In genomic region chr11:114072978-114073377, GRCh38 we compare ENCODE assay signal across 17 cellular contexts. TPM values are rescaled to one million over a fixed set of nuclear protein-coding genes. Genes with fewer than 3 reads are reported as not detected.
DNase-seq lines count a peak whose midpoint lies in the region; ATAC-seq, FAIRE-seq and TF ChIP-seq lines count a peak whose summit lies in the region.
"Had no signal": no experiment of that assay in that cellular context is flagged by ENCODE, and none has a peak within 500 bp of the region (broad histone marks: within the 10 kb centered on the region; RNA-seq: fewer than 3 reads in every experiment).

No MANE protein-coding gene starts in this region.

- no peaks in the 10 kb centered on the region for H3K27me3 Mint-ChIP-seq in activated T-cell treated with anti-CD3 and anti-CD28 coated beads, Interleukin-2, amount 50 U/mL, for 24 hours
- H3K27me3 Mint-ChIP-seq in stimulated activated naive CD8-positive, alpha-beta T cell treated with anti-CD3 and anti-CD28 coated beads, Interleukin-15, amount 100 ng/mL, for 72 hours: no peaks in the 10 kb centered on the region

- no peak for FAIRE-seq in urothelium cell line (lab: Jason Lieb, UNC)
- FAIRE-seq: G401.6 had no signal

- peaks cover 58% of the 10 kb centered on the region for H3K4me1 Mint-ChIP-seq in activated T-cell treated with anti-CD3 and anti-CD28 coated beads, Interleukin-2, amount 50 U/mL, for 24 hours (ENCODE audit: low read depth)
- peaks cover 60% of the 10 kb centered on the region for H3K4me1 Mint-ChIP-seq in stimulated activated naive CD8-positive, alpha-beta T cell treated with anti-CD3 and anti-CD28 coated beads, Interleukin-15, amount 100 ng/mL, for 72 hours

- no peaks in the 10 kb centered on the region for H3K27me3 ChIP-seq in neuronal stem cell (ENCODE audit: control insufficient read depth in 3 of 3, insufficient read depth in 3 of 3, low read depth in 1 of 3, low read length in 3 of 3)

- peaks cover 18 to 71% of the 10 kb centered on the region in 2 donors for H3K36me3 ChIP-seq in neuronal stem cell (replicated peaks in 1 of 2; ENCODE audit: control insufficient read depth in 2 of 2, insufficient read depth in 2 of 2, low read length in 2 of 2)

- peak overlapping the region; percentile 16 for H3K4me3 Mint-ChIP-seq in activated T-cell treated with anti-CD3 and anti-CD28 coated beads, Interleukin-2, amount 50 U/mL, for 24 hours
- H3K4me3 Mint-ChIP-seq in stimulated activated naive CD8-positive, alpha-beta T cell treated with anti-CD3 and anti-CD28 coated beads, Interleukin-15, amount 100 ng/mL, for 72 hours: peak overlapping the region; percentile 30 to 71

- no peak overlapping the region for H3K4me2 ChIP-seq in neuronal stem cell (ENCODE audit: insufficient read depth, low read length, poor library complexity, severe bottlenecking)

- H2AFZ ChIP-seq in neuronal stem cell (ENCODE audit: low read length): no peak overlapping the region

- POLR2A ChIA-PET in RWPE1 (lab: Yijun Ruan, JAX; ENCODE audit: low non-redundant PET): no interaction called here

- H3K27ac ChIP-seq in RWPE1 (peak overlapping the region; percentile 34), coronary artery (peak overlapping the region; percentile 86 to 91), neuronal stem cell (replicated peaks; ENCODE audit: low read length) (no peak overlapping the region)

- peak overlapping the region; percentile 78 for H3K27ac Mint-ChIP-seq in activated T-cell treated with anti-CD3 and anti-CD28 coated beads, Interleukin-2, amount 50 U/mL, for 24 hours
- peak overlapping the region; percentile 49 to 81 for H3K27ac Mint-ChIP-seq in stimulated activated naive CD8-positive, alpha-beta T cell treated with anti-CD3 and anti-CD28 coated beads, Interleukin-15, amount 100 ng/mL, for 72 hours

- no peak for TF ChIP-seq CTCF in RWPE1 (conservative IDR thresholded peaks at IDR 0.05; ENCODE audit: low read depth)
- no peak for TF ChIP-seq CTCF in coronary artery (IDR thresholded peaks at IDR 0.05)

- H2BK12ac ChIP-seq in neuronal stem cell (ENCODE audit: low read length): no peak overlapping the region

- no peak overlapping the region for H3K14ac ChIP-seq in neuronal stem cell (ENCODE audit: low read length)

- ATAC-seq in stimulated activated naive CD8-positive, alpha-beta T cell treated with anti-CD3 and anti-CD28 coated beads, Interleukin-15, amount 100 ng/mL, for 72 hours: no peak
- ATAC-seq in GM18907 (IDR thresholded peaks at IDR 0.05; ENCODE audit: unreplicated experiment): no peak

- H2AK5ac ChIP-seq in neuronal stem cell (ENCODE audit: low read depth, low read length): no peak overlapping the region

- no peak overlapping the region for H3K4ac ChIP-seq in neuronal stem cell (ENCODE audit: low read length)

- H3K4me1 ChIP-seq in neuronal stem cell (ENCODE audit: control insufficient read depth in 2 of 2, insufficient read depth in 1 of 2, low read depth in 1 of 2, low read length in 2 of 2): peaks cover 24 to 38% of the 10 kb centered on the region in 2 donors

- H3K9me3 ChIP-seq in neuronal stem cell (replicated peaks in 1 of 2; ENCODE audit: control insufficient read depth in 2 of 2, insufficient read depth in 1 of 2, low read depth in 1 of 2, low read length in 2 of 2): peaks cover 0 to 6% of the 10 kb centered on the region in 2 donors

- CTCF ChIA-PET in RWPE1 (lab: Yijun Ruan, JAX): no interaction called here

- no peak overlapping the region for H3K9ac ChIP-seq in neuronal stem cell (ENCODE audit: low read depth, low read length, poor library complexity)

- no peak overlapping the region for H2BK120ac ChIP-seq in neuronal stem cell (ENCODE audit: low read depth, low read length)

- no peaks in the 10 kb centered on the region for H3K36me3 Mint-ChIP-seq in activated T-cell treated with anti-CD3 and anti-CD28 coated beads, Interleukin-2, amount 50 U/mL, for 24 hours (ENCODE audit: low read depth)

- H3K9me3 Mint-ChIP-seq in activated T-cell treated with anti-CD3 and anti-CD28 coated beads, Interleukin-2, amount 50 U/mL, for 24 hours: no peaks in the 10 kb centered on the region
- no peaks in the 10 kb centered on the region for H3K9me3 Mint-ChIP-seq in stimulated activated naive CD8-positive, alpha-beta T cell treated with anti-CD3 and anti-CD28 coated beads, Interleukin-15, amount 100 ng/mL, for 72 hours

- H3K4me3 ChIP-seq in coronary artery (peak overlapping the region; percentile 63), neuronal stem cell (ENCODE audit: low read length in 2 of 2) (no peak overlapping the region)

- no peak overlapping the region for H3K23ac ChIP-seq in neuronal stem cell (ENCODE audit: low read depth, low read length, poor library complexity)

- H2BK5ac ChIP-seq in neuronal stem cell (ENCODE audit: low read length): no peak overlapping the region

- no peak overlapping the region for H4K91ac ChIP-seq in neuronal stem cell (ENCODE audit: low read depth, low read length, poor library complexity)

- DNase-seq in activated T-cell treated with anti-CD3 and anti-CD28 coated beads, Interleukin-2, amount 50 U/mL, for 24 hours: no peak
- no peak for DNase-seq in activated T-cell treated with anti-CD3 and anti-CD28 coated beads, Interleukin-2, amount 50 U/mL, for 48 hours
- DNase-seq in RWPE1 (ENCODE audit: low spot score) (no peak), coronary artery (ENCODE audit: low spot score) (no peak), urothelium cell line (ENCODE audit: low spot score) (no peak), neuronal stem cell (ENCODE audit: low spot score) (no peak)
- DNase-seq in stimulated activated naive CD8-positive, alpha-beta T cell treated with anti-CD3 and anti-CD28 coated beads, Interleukin-15, amount 100 ng/mL, for 72 hours: no peak
- DNase-seq: activated CD8-positive, alpha-beta memory T cell treated with anti-CD3 and anti-CD28 coated beads for 24 hours; Calu3; islet precursor cell; KBM-7; NCI-H1105; NK-92 treated with Interleukin-12 subunit alpha and Interleukin-12 subunit beta, amount 100 ng/mL, for 24 hours; SHP77; T1000 had no signal

- H4K8ac ChIP-seq in neuronal stem cell (ENCODE audit: low read depth, low read length): no peak overlapping the region

- no peak overlapping the region for H3K18ac ChIP-seq in neuronal stem cell (ENCODE audit: low read length)

- H3K79me1 ChIP-seq in neuronal stem cell (ENCODE audit: low read depth, low read length): peaks cover 15% of the 10 kb centered on the region

- H2BK15ac ChIP-seq in neuronal stem cell (ENCODE audit: low read length): no peak overlapping the region

- no CpG with 5 or more reads among the region's 4 CpGs for WGBS in neuronal stem cell (ENCODE audit: extremely low coverage in 2 of 2, insufficient read length in 2 of 2, insufficient replicate concordance in 1 of 2), 2 donors

RNA-seq across cellular contexts. Expression of gene ZBTB16, which starts 13.5 kb away (rescaled TPM):
- polyA plus RNA-seq in neuronal stem cell (2013, experiment 1 of 2): 18.2 TPM
- polyA plus RNA-seq in neuronal stem cell (2013, experiment 2 of 2): 19.2 TPM
